ENCODE assay signal across 1 cellular context in genomic region chr20:1266167-1266973, GRCh38.
TF ChIP-seq lines count a peak whose summit lies in the region.

Gene SNPH, plus strand, starts transcription at chr20:1266294. Its CDS starts 29,946 bp downstream, at chr20:1296240.

TF ChIP-seq in HepG2, 621 proteins besides CTCF, POLR2A, EP300 and RAD21 (continued from another document):
- no peak for TF ChIP-seq AHDC1 (CRISPR knock-in tag; IDR thresholded peaks at IDR 0.05; ENCODE audit: borderline replicate concordance)
- TF ChIP-seq GPN1 (CRISPR knock-in tag; IDR thresholded peaks at IDR 0.05; ENCODE audit: borderline replicate concordance): no peak
- TF ChIP-seq JUN (CRISPR knock-in tag; IDR thresholded peaks at IDR 0.05): no peak
- no peak for TF ChIP-seq ZNF350 (CRISPR knock-in tag; IDR thresholded peaks at IDR 0.05; ENCODE audit: borderline replicate concordance, low read depth)
- no peak for TF ChIP-seq ZNF17 (CRISPR knock-in tag; IDR thresholded peaks at IDR 0.05)
- TF ChIP-seq CENPX (CRISPR knock-in tag; IDR thresholded peaks at IDR 0.05): no peak
- no peak for TF ChIP-seq TSC22D2 (CRISPR knock-in tag; IDR thresholded peaks at IDR 0.05; ENCODE audit: borderline replicate concordance)
- no peak for TF ChIP-seq ZKSCAN8 (CRISPR knock-in tag; IDR thresholded peaks at IDR 0.05; ENCODE audit: borderline replicate concordance)
- TF ChIP-seq JDP2 (CRISPR knock-in tag; IDR thresholded peaks at IDR 0.05; ENCODE audit: borderline replicate concordance): no peak
